Comparison of ENCODE assay signal across 1 cellular context in genomic region chr12:97835541-97835940, GRCh38.
TF ChIP-seq lines count a peak whose summit lies in the region.

No MANE protein-coding gene starts in this region.

TF ChIP-seq in neural cell, 6 proteins besides CTCF, POLR2A, EP300 and RAD21:
- TF ChIP-seq EZH2 (IDR thresholded peaks at IDR 0.05; ENCODE audit: borderline replicate concordance, insufficient read depth, low read length, poor library complexity, severe bottlenecking): no peak
- TF ChIP-seq MXI1 (conservative IDR thresholded peaks at IDR 0.05; ENCODE audit: poor library complexity, severe bottlenecking): no peak
- TF ChIP-seq POLR2AphosphoS5 (IDR thresholded peaks at IDR 0.05): peak; percentile 59
- TF ChIP-seq TAF1 (IDR thresholded peaks at IDR 0.05; ENCODE audit: low read depth): no peak
- peak; percentile 26 for TF ChIP-seq SMC3 (conservative IDR thresholded peaks at IDR 0.05; ENCODE audit: poor library complexity)
- TF ChIP-seq REST (IDR thresholded peaks at IDR 0.05; ENCODE audit: borderline replicate concordance): peak; percentile 87
TF ChIP-seq in neural cell: peak in this region for 3.
